In genomic region chr14:33335366-33335765, GRCh38 we compare ENCODE assay signal across 21 cellular contexts.
"Had no signal": no experiment of that assay in that cellular context is flagged by ENCODE, and none has a peak within 500 bp of the region (broad histone marks: within the 10 kb centered on the region; RNA-seq: fewer than 3 reads in every experiment).

No MANE protein-coding gene starts in this region.

- H3K36me3 Mint-ChIP-seq: activated naive CD8-positive, alpha-beta T cell; natural killer cell; stimulated activated effector memory CD8-positive, alpha-beta T cell treated with anti-CD3 and anti-CD28 coated beads, Interleukin-12 subunit alpha, Interleukin-12 subunit beta, amount 100 ng/mL, for 72 hours; T-cell had no signal

- DNase-seq: activated naive CD4-positive, alpha-beta T cell; activated T-cell treated with anti-CD3 and anti-CD28 coated beads, Interleukin-2, amount 50 U/mL, for 24 hours; amniotic stem cell; effector CD4-positive, alpha-beta T cell; foreskin fibroblast; heart right ventricle; midbrain; natural killer cell; right cardiac atrium; stimulated activated CD4-positive, alpha-beta T cell treated with anti-CD3 and anti-CD28 coated beads, Interleukin-2, amount 100 ng/mL, for 24 hours; stimulated activated naive CD8-positive, alpha-beta T cell treated with anti-CD3 and anti-CD28 coated beads, Interleukin-15, amount 100 ng/mL, for 72 hours; T-cell; tibial artery had no signal

- H3K4me3 Mint-ChIP-seq: activated naive CD8-positive, alpha-beta T cell; activated T-cell treated with anti-CD3 and anti-CD28 coated beads, Interleukin-2, amount 50 U/mL, for 24 hours; activated T-helper 17 cell treated with anti-CD3 and anti-CD28 coated beads, Interleukin-2, amount 50 U/mL, for 72 hours; dendritic cell treated with granulocyte-macrophage colony-stimulating factor and Interleukin-4, amounts not matched to agents 40 ng/mL and 50 ng/mL, for 4 days; natural killer cell; stimulated activated effector memory CD8-positive, alpha-beta T cell treated with anti-CD3 and anti-CD28 coated beads, Interleukin-12 subunit alpha, Interleukin-12 subunit beta, amount 100 ng/mL, for 72 hours; stimulated activated naive CD8-positive, alpha-beta T cell treated with anti-CD3 and anti-CD28 coated beads, Interleukin-15, amount 100 ng/mL, for 72 hours; T-cell; WTC11 had no signal

- H2AFZ ChIP-seq: parathyroid adenoma had no signal

- H3K79me2 ChIP-seq: parathyroid adenoma had no signal

- H3K4me3 ChIP-seq: heart right ventricle, lung, tibial artery had no signal

- H3K27me3 ChIP-seq: heart right ventricle, tibial artery had no signal

- H3K9ac ChIP-seq: parathyroid adenoma had no signal

- H3K36me3 ChIP-seq: heart right ventricle, tibial artery had no signal

- H3K27ac ChIP-seq: heart right ventricle, parathyroid adenoma, tibial artery had no signal

- H3K27ac Mint-ChIP-seq: activated naive CD8-positive, alpha-beta T cell; activated T-cell treated with anti-CD3 and anti-CD28 coated beads, Interleukin-2, amount 50 U/mL, for 24 hours; activated T-helper 17 cell treated with anti-CD3 and anti-CD28 coated beads, Interleukin-2, amount 50 U/mL, for 72 hours; dendritic cell treated with granulocyte-macrophage colony-stimulating factor and Interleukin-4, amounts not matched to agents 40 ng/mL and 50 ng/mL, for 4 days; natural killer cell; stimulated activated effector memory CD8-positive, alpha-beta T cell treated with anti-CD3 and anti-CD28 coated beads, Interleukin-12 subunit alpha, Interleukin-12 subunit beta, amount 100 ng/mL, for 72 hours; stimulated activated naive CD8-positive, alpha-beta T cell treated with anti-CD3 and anti-CD28 coated beads, Interleukin-15, amount 100 ng/mL, for 72 hours; T-cell; WTC11 had no signal

- H3K9me3 Mint-ChIP-seq: activated T-helper 17 cell treated with anti-CD3 and anti-CD28 coated beads, Interleukin-2, amount 50 U/mL, for 72 hours; stimulated activated naive CD8-positive, alpha-beta T cell treated with anti-CD3 and anti-CD28 coated beads, Interleukin-15, amount 100 ng/mL, for 72 hours had no signal

- H3K27me3 Mint-ChIP-seq: activated naive CD8-positive, alpha-beta T cell; activated T-cell treated with anti-CD3 and anti-CD28 coated beads, Interleukin-2, amount 50 U/mL, for 24 hours; activated T-helper 17 cell treated with anti-CD3 and anti-CD28 coated beads, Interleukin-2, amount 50 U/mL, for 72 hours; dendritic cell treated with granulocyte-macrophage colony-stimulating factor and Interleukin-4, amounts not matched to agents 40 ng/mL and 50 ng/mL, for 4 days; stimulated activated naive CD8-positive, alpha-beta T cell treated with anti-CD3 and anti-CD28 coated beads, Interleukin-15, amount 100 ng/mL, for 72 hours; T-cell had no signal

- H3K4me1 Mint-ChIP-seq: activated T-helper 17 cell treated with anti-CD3 and anti-CD28 coated beads, Interleukin-2, amount 50 U/mL, for 72 hours; natural killer cell; stimulated activated effector memory CD8-positive, alpha-beta T cell treated with anti-CD3 and anti-CD28 coated beads, Interleukin-12 subunit alpha, Interleukin-12 subunit beta, amount 100 ng/mL, for 72 hours; stimulated activated naive CD8-positive, alpha-beta T cell treated with anti-CD3 and anti-CD28 coated beads, Interleukin-15, amount 100 ng/mL, for 72 hours; T-cell had no signal

- H3K4me1 ChIP-seq: heart right ventricle, parathyroid adenoma had no signal

- FAIRE-seq: endometrium had no signal
